23 cellular contexts compared by ENCODE assay signal in genomic region chr1:211684331-211684730, GRCh38. TPM values are rescaled to one million over a fixed set of nuclear protein-coding genes. Genes with fewer than 3 reads are reported as not detected.
DNase-seq lines count a peak whose midpoint lies in the region; ATAC-seq and TF ChIP-seq lines count a peak whose summit lies in the region.
"Had no signal": no experiment of that assay in that cellular context is flagged by ENCODE, and none has a peak within 500 bp of the region (broad histone marks: within the 10 kb centered on the region; RNA-seq: fewer than 3 reads in every experiment).

No MANE protein-coding gene starts in this region.

- H3K4me3 ChIP-seq in right atrium auricular region (no peak overlapping the region), WERI-Rb-1 (ENCODE audit: low read depth, low read length) (no peak overlapping the region)
- H3K4me3 ChIP-seq: A549, GM12878, GM23338 had no signal

- DNase-seq in right atrium auricular region (ENCODE audit: low spot score) (peak; percentile 43), Right ventricle myocardium inferior (ENCODE audit: missing footprints) (no peak), WERI-Rb-1 (no peak), immature natural killer cell (no peak), NCI-H1092 (lab: John Stamatoyannopoulos, UW) (no peak)
- DNase-seq in activated naive CD8-positive, alpha-beta T cell treated with anti-CD3 and anti-CD28 coated beads for 36 hours = no peak
- DNase-seq: 8988T; ACHN; AML-193; C1 segment of cervical spinal cord; Calu3; CD4-positive, alpha-beta memory T cell; COR-L47; DMS79; EL; GDM1; H9 had no signal

- no peaks in the 10 kb centered on the region for H3K27me3 ChIP-seq in right atrium auricular region
- no peaks in the 10 kb centered on the region for H3K27me3 ChIP-seq in WERI-Rb-1 (ENCODE audit: insufficient read depth, low read depth, severe bottlenecking)

- H3K4me1 Mint-ChIP-seq in immature natural killer cell = peaks cover 52 to 59% of the 10 kb centered on the region in 2 donors
- peaks cover 40% of the 10 kb centered on the region for H3K4me1 Mint-ChIP-seq in stimulated activated memory B cell treated with anti-CD40 and anti-IgM and Interleukin-4, amounts not matched to agents 10 μg/mL and 1 μg/mL and 100 μg/mL, for 72 hours
- peaks cover 18% of the 10 kb centered on the region for H3K4me1 Mint-ChIP-seq in activated naive CD8-positive, alpha-beta T cell treated with anti-CD3 and anti-CD28 coated beads for 36 hours

- H3K36me3 ChIP-seq in right atrium auricular region (no peaks in the 10 kb centered on the region), WERI-Rb-1 (no peaks in the 10 kb centered on the region)

- peaks cover 1 to 7% (median 2%) of the 10 kb centered on the region in 3 donors for H3K27me3 Mint-ChIP-seq in immature natural killer cell (ENCODE audit: low read depth in 3 of 3)
- no peaks in the 10 kb centered on the region for H3K27me3 Mint-ChIP-seq in stimulated activated memory B cell treated with anti-CD40 and anti-IgM and Interleukin-4, amounts not matched to agents 10 μg/mL and 1 μg/mL and 100 μg/mL, for 72 hours
- no peaks in the 10 kb centered on the region for H3K27me3 Mint-ChIP-seq in activated naive CD8-positive, alpha-beta T cell treated with anti-CD3 and anti-CD28 coated beads for 36 hours
- H3K27me3 Mint-ChIP-seq: CD4-positive, alpha-beta memory T cell had no signal

- no peaks in the 10 kb centered on the region for H3K4me1 ChIP-seq in right atrium auricular region

- H3K4me3 Mint-ChIP-seq in immature natural killer cell = no peak overlapping the region
- H3K4me3 Mint-ChIP-seq in stimulated activated memory B cell treated with anti-CD40 and anti-IgM and Interleukin-4, amounts not matched to agents 10 μg/mL and 1 μg/mL and 100 μg/mL, for 72 hours = no peak overlapping the region
- H3K4me3 Mint-ChIP-seq in activated naive CD8-positive, alpha-beta T cell treated with anti-CD3 and anti-CD28 coated beads for 36 hours = no peak overlapping the region
- H3K4me3 Mint-ChIP-seq: CD4-positive, alpha-beta memory T cell; GM23338; H9 had no signal

- ATAC-seq in Right ventricle myocardium inferior = no peak
- ATAC-seq in stimulated activated memory B cell treated with anti-CD40 and anti-IgM and Interleukin-4, amounts not matched to agents 10 μg/mL and 1 μg/mL and 100 μg/mL, for 72 hours = no peak
- no peak for ATAC-seq in GM19351 (IDR thresholded peaks at IDR 0.05; ENCODE audit: unreplicated experiment)
- ATAC-seq: A549, GM12878, GM23338, HCT116 had no signal

- H3K9me3 ChIP-seq in right atrium auricular region (no peaks in the 10 kb centered on the region), WERI-Rb-1 (ENCODE audit: severe bottlenecking) (no peaks in the 10 kb centered on the region)
- H3K9me3 ChIP-seq: A549 had no signal

- H3K27ac Mint-ChIP-seq in immature natural killer cell = peak overlapping the region in 4 of 6 donors; percentile 11 to 95 (median 70)
- peak overlapping the region; percentile 10 for H3K27ac Mint-ChIP-seq in stimulated activated memory B cell treated with anti-CD40 and anti-IgM and Interleukin-4, amounts not matched to agents 10 μg/mL and 1 μg/mL and 100 μg/mL, for 72 hours
- H3K27ac Mint-ChIP-seq in activated naive CD8-positive, alpha-beta T cell treated with anti-CD3 and anti-CD28 coated beads for 36 hours = no peak overlapping the region
- H3K27ac Mint-ChIP-seq: GM23338, H9 had no signal

- H3K9me3 Mint-ChIP-seq in immature natural killer cell = no peaks in the 10 kb centered on the region
- no peaks in the 10 kb centered on the region for H3K9me3 Mint-ChIP-seq in stimulated activated memory B cell treated with anti-CD40 and anti-IgM and Interleukin-4, amounts not matched to agents 10 μg/mL and 1 μg/mL and 100 μg/mL, for 72 hours
- H3K9me3 Mint-ChIP-seq in activated naive CD8-positive, alpha-beta T cell treated with anti-CD3 and anti-CD28 coated beads for 36 hours = no peaks in the 10 kb centered on the region
- H3K9me3 Mint-ChIP-seq: GM23338, H9 had no signal

- H3K27ac ChIP-seq in right atrium auricular region (no peak overlapping the region), WERI-Rb-1 (peak overlapping the region; percentile 26; the same call in 1 of the 2 replicates)
- H3K27ac ChIP-seq: A549 had no signal

- no peak for TF ChIP-seq CTCF in right atrium auricular region (IDR thresholded peaks at IDR 0.05)
- TF ChIP-seq CTCF in WERI-Rb-1 (IDR thresholded peaks at IDR 0.05; ENCODE audit: low read depth, low read length) = no peak

- intact Hi-C loops in Right ventricle myocardium inferior (cut with DNase I) = loop anchor here (5.0 kb wide), 2 partner anchors 148 to 773 kb away; partner anchors contain the start of gene LPGAT1

- no peaks in the 10 kb centered on the region for H3K36me3 Mint-ChIP-seq in immature natural killer cell
- no peaks in the 10 kb centered on the region for H3K36me3 Mint-ChIP-seq in stimulated activated memory B cell treated with anti-CD40 and anti-IgM and Interleukin-4, amounts not matched to agents 10 μg/mL and 1 μg/mL and 100 μg/mL, for 72 hours
- no peaks in the 10 kb centered on the region for H3K36me3 Mint-ChIP-seq in activated naive CD8-positive, alpha-beta T cell treated with anti-CD3 and anti-CD28 coated beads for 36 hours
- H3K36me3 Mint-ChIP-seq: CD4-positive, alpha-beta memory T cell had no signal

RNA-seq across cellular contexts. Expression of gene NEK2, which starts 8.9 kb away (rescaled TPM):
- total RNA-seq in right atrium auricular region = 1 to 10 TPM in 1 of 2 donors, not detected in 1; 2.2 TPM
- 0.32 TPM for total RNA-seq in Right ventricle myocardium inferior
- 1 to 10 TPM in 1 of 3 donors, under 1 TPM in 2; 0.39 to 1.4 (median 1.00) TPM for polyA plus RNA-seq in immature natural killer cell
- total RNA-seq in activated naive CD8-positive, alpha-beta T cell treated with anti-CD3 and anti-CD28 coated beads for 36 hours = 10 to 100 TPM; 24.2 TPM
- total RNA-seq: CD4-positive, alpha-beta memory T cell had no signal
- polyA plus RNA-seq: CD4-positive, alpha-beta memory T cell had no signal

Comparison
In these comparisons a context has a peak if more than half of its experiments do, and no peak if none do; other contexts are left out.
1. RNA of gene NEK2, which starts 8.9 kb away (total RNA-seq): 24.2 TPM in activated naive CD8-positive, alpha-beta T cell treated with anti-CD3 and anti-CD28 coated beads for 36 hours; 2.2 TPM in right atrium auricular region and 0.32 TPM in Right ventricle myocardium inferior (single experiment); every median in the first group is over 4 times any median in the second.